12 cellular contexts compared by ENCODE assay signal in genomic region chr1:20698195-20698910, GRCh38. TPM values are rescaled to one million over a fixed set of nuclear protein-coding genes. Genes with fewer than 3 reads are reported as not detected.
DNase-seq lines count a peak whose midpoint lies in the region; ATAC-seq and TF ChIP-seq lines count a peak whose summit lies in the region.
"Had no signal": no experiment of that assay in that cellular context is flagged by ENCODE, and none has a peak within 500 bp of the region (broad histone marks: within the 10 kb centered on the region; RNA-seq: fewer than 3 reads in every experiment).

No MANE protein-coding gene starts in this region.

- WGBS in SK-N-SH (ENCODE audit: low lambda C conversion rate), result 64% methylated on average over 15 of the region's 18 CpGs
- 71% methylated on average over 18 of the region's 18 CpGs for WGBS in prostate gland

- in situ Hi-C loops in GM13977 (cut with MboI; ENCODE audit: low pct_unique_long_range_greater_than_20kb, low sequenced_read_pairs, unreplicated experiment), result loop anchor here (10.0 kb wide), 1 partner anchor 496 kb away; no protein-coding TSS in a partner anchor

- peak overlapping the region; percentile 97 for H3K4me2 ChIP-seq in SK-N-SH

- TF ChIP-seq EP300 in SK-N-SH (IDR thresholded peaks at IDR 0.05; ENCODE audit: borderline replicate concordance in 1 of 2, low read depth in 1 of 2, low read length in 1 of 2), result no peak

- TF ChIP-seq RAD21 in SK-N-SH (IDR thresholded peaks at IDR 0.05; ENCODE audit: low read length), result no peak

- peak overlapping the region; percentile 73; the same call in 1 of the 2 replicates for H3K9ac ChIP-seq in SK-N-SH

- H3K9me3 ChIP-seq in SK-N-SH (no peaks in the 10 kb centered on the region), prostate gland (no peaks in the 10 kb centered on the region)
- H3K9me3 ChIP-seq: heart left ventricle had no signal

- CTCF ChIA-PET in SK-N-SH (lab: Yijun Ruan, JAX), result interaction anchor here (1.0 to 7.0 kb wide), 7 partner anchors 10 to 514 kb away, joined by 3 to 127 read pairs (median 7); no protein-coding TSS in a partner anchor

- H3K79me2 ChIP-seq in SK-N-SH (ENCODE audit: insufficient read depth), result no peaks in the 10 kb centered on the region

- H3K9me2 ChIP-seq in SK-N-SH, result no peaks in the 10 kb centered on the region

- H2AFZ ChIP-seq in SK-N-SH (ENCODE audit: low read depth), result peak overlapping the region; percentile 91

- H4K20me1 ChIP-seq in SK-N-SH (ENCODE audit: insufficient read depth), result no peaks in the 10 kb centered on the region

- DNase-seq in GM04504 (ENCODE audit: low read depth) (peak; percentile 36), SK-N-SH (no peak), fibroblast of peridontal ligament (ENCODE audit: extremely low read depth) (peak; percentile 41), prostate gland (ENCODE audit: low spot score) (no peak), UCSD-AML1 (lab: John Stamatoyannopoulos, UW; ENCODE audit: unreplicated experiment) (no peak), NCI-H2196 (lab: John Stamatoyannopoulos, UW; ENCODE audit: unreplicated experiment) (no peak), GM13977 (ENCODE audit: low spot score) (no peak)
- DNase-seq: NCI-H1417 treated with DMSO at 0.1 percent for 48 hours; NK-92 treated with Interleukin-12 subunit alpha and Interleukin-12 subunit beta, amount 100 ng/mL, for 24 hours had no signal

- H3K4me1 ChIP-seq in SK-N-SH (ENCODE audit: control insufficient read depth in 1 of 2, insufficient read depth in 2 of 2, low read depth in 1 of 2, low read length in 1 of 2) (peaks cover 3 to 21% of the 10 kb centered on the region in 2 experiments; a peak in 3 of 4 replicates), prostate gland (replicated peaks) (no peaks in the 10 kb centered on the region)

- ATAC-seq in HG03469 (IDR thresholded peaks at IDR 0.05; ENCODE audit: unreplicated experiment), result no peak
- ATAC-seq: heart left ventricle; stimulated activated memory B cell treated with anti-CD40 and anti-IgM and Interleukin-4, amounts not matched to agents 10 μg/mL and 1 μg/mL and 100 μg/mL, for 72 hours had no signal

- H3K27me3 ChIP-seq in SK-N-SH (ENCODE audit: insufficient read depth), result no peaks in the 10 kb centered on the region
- no peaks in the 10 kb centered on the region for H3K27me3 ChIP-seq in prostate gland (replicated peaks; ENCODE audit: insufficient read depth)
- H3K27me3 ChIP-seq: heart left ventricle had no signal

- H3K36me3 ChIP-seq in SK-N-SH (replicated peaks in 1 of 2; ENCODE audit: control insufficient read depth in 1 of 2, insufficient read depth in 2 of 2, low read length in 1 of 2), result no peaks in the 10 kb centered on the region
- H3K36me3 ChIP-seq in prostate gland, result no peaks in the 10 kb centered on the region
- H3K36me3 ChIP-seq: heart left ventricle had no signal

- H3F3A ChIP-seq in SK-N-SH (replicated peaks; ENCODE audit: insufficient read depth), result peaks cover 9% of the 10 kb centered on the region

- no peak overlapping the region; a peak in 1 of 4 replicates for H3K4me3 ChIP-seq in SK-N-SH (ENCODE audit: low read depth in 2 of 2, low read length in 1 of 2)
- no peak overlapping the region for H3K4me3 ChIP-seq in prostate gland
- H3K4me3 ChIP-seq: heart left ventricle had no signal

- no peak for TF ChIP-seq CTCF in SK-N-SH (IDR thresholded peaks at IDR 0.05)
- no peak for TF ChIP-seq CTCF in prostate gland (IDR thresholded peaks at IDR 0.05)
- TF ChIP-seq CTCF in GM13977 (IDR thresholded peaks at IDR 0.05; ENCODE audit: extremely low read depth, insufficient read depth, missing control alignments), result no peak

- no peak for TF ChIP-seq POLR2A in prostate gland (IDR thresholded peaks at IDR 0.05)

- POLR2A ChIA-PET in SK-N-SH (lab: Yijun Ruan, JAX), result no interaction called here

- H3K27ac ChIP-seq in SK-N-SH (ENCODE audit: low read depth in 2 of 2, low read length in 1 of 2) (peak overlapping the region in 1 of 2 experiments; percentile 95; a peak in 2 of 4 replicates), prostate gland (peak overlapping the region; percentile 77 to 84)

- intact Hi-C loops in prostate gland (cut with DNase I), result loop anchor here (5.0 to 10.0 kb wide), 2 partner anchors 89 to 286 kb away; partner anchors contain the start of gene HP1BP3

TF ChIP-seq in SK-N-SH, 30 proteins besides CTCF, POLR2A, EP300 and RAD21:
- TF ChIP-seq FOSL2 (IDR thresholded peaks at IDR 0.05; ENCODE audit: borderline replicate concordance, low read depth), result peak; percentile 61; the same call in 1 of the 2 replicates
- 0 out of 2 replicates have a peak, but pooled peaks have one; percentile 10 for TF ChIP-seq TAF1 (IDR thresholded peaks at IDR 0.05; ENCODE audit: borderline replicate concordance, low read depth, low read length)
- no peak for TF ChIP-seq SIN3A (IDR thresholded peaks at IDR 0.05; ENCODE audit: borderline replicate concordance, low read depth, low read length)
TF ChIP-seq in SK-N-SH: peak in this region for 2.

RNA-seq across cellular contexts. Expression of gene KIF17, which starts 19.5 kb away (rescaled TPM):
- 4.1 and 4.3 TPM in 2 replicates for polyA plus RNA-seq in SK-N-SH (2012; rRNA removed)
- polyA plus RNA-seq in SK-N-SH (2012; cell fraction: cytosol; rRNA removed), result 2.2 and 4.1 TPM in 2 replicates
- polyA plus RNA-seq in SK-N-SH (2012; cell fraction: nucleus; rRNA removed), result 7.7 and 9.5 TPM in 2 replicates
- total RNA-seq in prostate gland, result 10 to 100 TPM in 1 of 2 donors, 1 to 10 TPM in 1; 1.6 to 12.6 TPM

RNA-seq across cellular contexts. Expression of gene SH2D5, which starts 34.1 kb away (rescaled TPM):
- 6.1 and 6.5 TPM in 2 replicates for polyA plus RNA-seq in SK-N-SH (2012; rRNA removed)
- polyA plus RNA-seq in SK-N-SH (2012; cell fraction: cytosol; rRNA removed), result 3.2 and 4.1 TPM in 2 replicates
- 28.8 and 30.4 TPM in 2 replicates for polyA plus RNA-seq in SK-N-SH (2012; cell fraction: nucleus; rRNA removed)
- total RNA-seq in prostate gland, result 1 to 10 TPM in 1 of 2 donors, not detected in 1; 2.2 TPM

RNA-seq across cellular contexts. Expression of gene DDOST, which starts 37.2 kb away (rescaled TPM):
- 602 and 763 TPM in 2 replicates for polyA plus RNA-seq in SK-N-SH (2012; rRNA removed)
- polyA plus RNA-seq in SK-N-SH (2012; cell fraction: cytosol; rRNA removed), result 495 and 668 TPM in 2 replicates
- 125 and 238 TPM in 2 replicates for polyA plus RNA-seq in SK-N-SH (2012; cell fraction: nucleus; rRNA removed)
- 100 to 1,000 TPM; 223 to 264 TPM for total RNA-seq in prostate gland

Comparison
In these comparisons a context has a peak if more than half of its experiments do, and no peak if none do; other contexts are left out.
1. DNase-seq: peak in GM04504 (single experiment) and fibroblast of peridontal ligament (single experiment); none in SK-N-SH (single experiment), prostate gland (single experiment), UCSD-AML1 (single experiment), NCI-H2196 (single experiment) and GM13977 (single experiment).